In the genomic region with DNA sequence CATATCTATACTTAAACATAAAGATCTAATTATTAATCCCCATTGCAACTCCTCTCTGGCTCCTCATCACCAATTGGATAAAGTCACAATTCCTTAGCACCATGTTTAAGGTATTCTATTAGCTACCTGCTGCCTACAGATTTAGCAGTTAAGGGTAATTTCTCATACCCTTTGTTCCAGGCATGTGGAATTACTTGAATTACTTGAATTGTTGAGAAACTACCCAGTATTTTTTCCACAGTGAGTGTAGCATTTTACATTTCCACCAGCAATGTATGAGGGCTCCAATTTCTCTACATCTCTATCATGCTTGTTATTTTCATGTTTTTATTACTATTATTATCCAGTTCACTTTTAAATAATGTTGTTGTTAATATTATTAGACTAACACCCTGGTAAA, we compare ENCODE assay signal across 7 cellular contexts.
"Had no signal": no experiment of that assay in that cellular context is flagged by ENCODE, and none has a peak within 500 bp of the region (broad histone marks: within the 10 kb centered on the region; RNA-seq: fewer than 3 reads in every experiment).

No MANE protein-coding gene starts in this region.

- ATAC-seq: HepG2, K562 had no signal

- H3K27me3 Mint-ChIP-seq: IgD-negative memory B cell had no signal

- H3K27ac ChIP-seq: HL-60 had no signal

- H3K4me3 ChIP-seq: K562 had no signal

- DNase-seq: IMR-90, KBM-7, KG1 had no signal

- H3K9me3 Mint-ChIP-seq: IgD-negative memory B cell had no signal

- H3K36me3 Mint-ChIP-seq: IgD-negative memory B cell had no signal

- H3K4me3 Mint-ChIP-seq: IgD-negative memory B cell had no signal
